In the genomic region with DNA sequence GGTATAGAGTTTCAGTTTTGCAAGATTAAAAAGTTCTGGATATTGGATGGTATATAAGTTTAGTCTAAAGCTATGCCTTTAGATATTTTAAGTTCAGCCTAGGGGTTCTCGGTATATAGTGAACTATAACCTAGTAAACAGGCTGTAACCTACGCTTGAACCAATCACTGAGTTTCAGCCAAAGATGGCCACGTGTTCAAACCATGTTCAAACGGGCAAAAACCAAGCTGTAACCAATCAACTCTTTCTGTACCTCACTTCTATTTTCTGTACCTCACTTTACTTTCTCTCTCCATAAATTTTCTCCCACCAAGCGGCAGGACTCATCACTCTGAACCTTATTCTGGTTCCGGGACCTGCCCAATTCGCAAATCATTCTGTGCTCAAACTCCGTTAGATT, we compare ENCODE assay signal across 1 cellular context.
TF ChIP-seq lines count a peak whose summit lies in the region.

No MANE protein-coding gene starts in this region.

TF ChIP-seq in K562, 482 proteins besides CTCF, POLR2A, EP300 and RAD21 (continued from another document):
- TF ChIP-seq ZNF592 (IDR thresholded peaks at IDR 0.05) (peak; percentile 70), CBX5 (IDR thresholded peaks at IDR 0.05; ENCODE audit: borderline replicate concordance, low read depth) (no peak), YY1 (IDR thresholded peaks at IDR 0.05; ENCODE audit: borderline replicate concordance in 1 of 3, control insufficient read depth in 1 of 3, extremely low read depth in 1 of 3, insufficient read depth in 3 of 3, insufficient read length in 1 of 3, insufficient replicate concordance in 2 of 3, low read depth in 1 of 3, low read length in 2 of 3) (peak in 1 of 3 experiments; percentile 67), E2F6 (IDR thresholded peaks at IDR 0.05; ENCODE audit: borderline replicate concordance in 1 of 2, extremely low read depth in 1 of 2, insufficient read depth in 1 of 2, insufficient read length in 1 of 2, low read depth in 1 of 2, low read length in 1 of 2, poor library complexity in 1 of 2, severe bottlenecking in 1 of 2) (peak; percentile 40 to 44), FOXA1 (IDR thresholded peaks at IDR 0.05; ENCODE audit: borderline replicate concordance) (no peak), FOXK2 (conservative IDR thresholded peaks at IDR 0.05 in 1 of 2, IDR thresholded peaks at IDR 0.05 in 1 of 2; ENCODE audit: low read depth in 2 of 2) (peak in 1 of 2 experiments; percentile 32; a peak in 1 of 4 replicates), FOXM1 (IDR thresholded peaks at IDR 0.05; ENCODE audit: low read depth) (no peak), FOXM1 (CRISPR knock-in tag; IDR thresholded peaks at IDR 0.05; ENCODE audit: low read depth) (0 out of 2 replicates have a peak, but pooled peaks have one; percentile 11), ETV6 (IDR thresholded peaks at IDR 0.05; ENCODE audit: borderline replicate concordance in 1 of 2, low read depth in 2 of 2, low read length in 1 of 2) (no peak), ETV6 (CRISPR knock-in tag; IDR thresholded peaks at IDR 0.05; ENCODE audit: borderline replicate concordance) (no peak), ZNF184 (CRISPR knock-in tag; IDR thresholded peaks at IDR 0.05) (no peak), GTF2F1 (IDR thresholded peaks at IDR 0.05; ENCODE audit: low read depth, low read length) (no peak), HNRNPUL1 (IDR thresholded peaks at IDR 0.05; ENCODE audit: low read length) (no peak), ZBTB9 (CRISPR knock-in tag; IDR thresholded peaks at IDR 0.05) (0 out of 2 replicates have a peak, but pooled peaks have one; percentile 23), POLR2AphosphoS5 (IDR thresholded peaks at IDR 0.05; ENCODE audit: control insufficient read depth, insufficient read depth, low read depth, low read length) (0 out of 2 replicates have a peak, but pooled peaks have one; percentile 18), MYC (IDR thresholded peaks at IDR 0.05; ENCODE audit: low read depth, low read length) (0 out of 2 replicates have a peak, but pooled peaks have one; percentile 38), MYC (CRISPR knock-in tag; IDR thresholded peaks at IDR 0.05; ENCODE audit: borderline replicate concordance, low read depth) (no peak), RFX1 (IDR thresholded peaks at IDR 0.05) (no peak), BCOR (IDR thresholded peaks at IDR 0.05) (0 out of 2 replicates have a peak, but pooled peaks have one; percentile 2), HNRNPLL (IDR thresholded peaks at IDR 0.05; ENCODE audit: low read depth, low read length, poor library complexity, severe bottlenecking) (peak; percentile 31)
- TF ChIP-seq, protein P1, sequence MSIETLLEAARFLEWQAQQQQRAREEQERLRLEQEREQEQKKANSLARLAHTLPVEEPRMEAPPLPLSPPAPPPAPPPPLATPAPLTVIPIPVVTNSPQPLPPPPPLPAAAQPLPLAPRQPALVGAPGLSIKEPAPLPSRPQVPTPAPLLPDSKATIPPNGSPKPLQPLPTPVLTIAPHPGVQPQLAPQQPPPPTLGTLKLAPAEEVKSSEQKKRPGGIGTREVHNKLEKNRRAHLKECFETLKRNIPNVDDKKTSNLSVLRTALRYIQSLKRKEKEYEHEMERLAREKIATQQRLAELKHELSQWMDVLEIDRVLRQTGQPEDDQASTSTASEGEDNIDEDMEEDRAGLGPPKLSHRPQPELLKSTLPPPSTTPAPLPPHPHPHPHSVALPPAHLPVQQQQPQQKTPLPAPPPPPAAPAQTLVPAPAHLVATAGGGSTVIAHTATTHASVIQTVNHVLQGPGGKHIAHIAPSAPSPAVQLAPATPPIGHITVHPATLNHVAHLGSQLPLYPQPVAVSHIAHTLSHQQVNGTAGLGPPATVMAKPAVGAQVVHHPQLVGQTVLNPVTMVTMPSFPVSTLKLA (conservative IDR thresholded peaks at IDR 0.05): peak; percentile 50 to 60; a peak in 3 of 4 replicates
- TF ChIP-seq, protein P2, sequence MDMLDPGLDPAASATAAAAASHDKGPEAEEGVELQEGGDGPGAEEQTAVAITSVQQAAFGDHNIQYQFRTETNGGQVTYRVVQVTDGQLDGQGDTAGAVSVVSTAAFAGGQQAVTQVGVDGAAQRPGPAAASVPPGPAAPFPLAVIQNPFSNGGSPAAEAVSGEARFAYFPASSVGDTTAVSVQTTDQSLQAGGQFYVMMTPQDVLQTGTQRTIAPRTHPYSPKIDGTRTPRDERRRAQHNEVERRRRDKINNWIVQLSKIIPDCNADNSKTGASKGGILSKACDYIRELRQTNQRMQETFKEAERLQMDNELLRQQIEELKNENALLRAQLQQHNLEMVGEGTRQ (CRISPR knock-in tag; IDR thresholded peaks at IDR 0.05): peak; percentile 53
- TF ChIP-seq, protein P3, sequence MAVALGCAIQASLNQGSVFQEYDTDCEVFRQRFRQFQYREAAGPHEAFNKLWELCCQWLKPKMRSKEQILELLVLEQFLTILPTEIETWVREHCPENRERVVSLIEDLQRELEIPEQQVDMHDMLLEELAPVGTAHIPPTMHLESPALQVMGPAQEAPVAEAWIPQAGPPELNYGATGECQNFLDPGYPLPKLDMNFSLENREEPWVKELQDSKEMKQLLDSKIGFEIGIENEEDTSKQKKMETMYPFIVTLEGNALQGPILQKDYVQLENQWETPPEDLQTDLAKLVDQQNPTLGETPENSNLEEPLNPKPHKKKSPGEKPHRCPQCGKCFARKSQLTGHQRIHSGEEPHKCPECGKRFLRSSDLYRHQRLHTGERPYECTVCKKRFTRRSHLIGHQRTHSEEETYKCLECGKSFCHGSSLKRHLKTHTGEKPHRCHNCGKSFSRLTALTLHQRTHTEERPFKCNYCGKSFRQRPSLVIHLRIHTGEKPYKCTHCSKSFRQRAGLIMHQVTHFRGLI (CRISPR knock-in tag; IDR thresholded peaks at IDR 0.05): no peak
TF ChIP-seq in K562: peak in this region for 23.
